In genomic region chr16:27579086-27579980, GRCh38 we compare ENCODE assay signal across 10 cellular contexts. TPM values are rescaled to one million over a fixed set of nuclear protein-coding genes. Genes with fewer than 3 reads are reported as not detected.
DNase-seq lines count a peak whose midpoint lies in the region; ATAC-seq and TF ChIP-seq lines count a peak whose summit lies in the region.
"Had no signal": no experiment of that assay in that cellular context is flagged by ENCODE, and none has a peak within 500 bp of the region (broad histone marks: within the 10 kb centered on the region; RNA-seq: fewer than 3 reads in every experiment).

No MANE protein-coding gene starts in this region.

- no peak overlapping the region for H3K4me2 ChIP-seq in IMR-90 (ENCODE audit: low read depth, low read length)

- no peaks in the 10 kb centered on the region for H3K36me3 Mint-ChIP-seq in stimulated activated effector memory CD8-positive, alpha-beta T cell treated with anti-CD3 and anti-CD28 coated beads, Interleukin-12 subunit alpha, Interleukin-12 subunit beta, amount 100 ng/mL, for 72 hours

- no TSS peak for BruUV-seq in IMR-90 (replicated peaks; lab: Mats Ljungman, UMichigan)

- H3K4me3 Mint-ChIP-seq in stimulated activated effector memory CD8-positive, alpha-beta T cell treated with anti-CD3 and anti-CD28 coated beads, Interleukin-12 subunit alpha, Interleukin-12 subunit beta, amount 100 ng/mL, for 72 hours, result no peak overlapping the region

- peaks cover 16% of the 10 kb centered on the region for H3K9me1 ChIP-seq in IMR-90 (ENCODE audit: insufficient read depth, low read length)

- peak overlapping the region; percentile 88 for H3K23ac ChIP-seq in IMR-90 (ENCODE audit: low read depth, low read length)

- TF ChIP-seq CTCF in IMR-90 (conservative IDR thresholded peaks at IDR 0.05; ENCODE audit: low read depth, low read length), result no peak
- no peak for TF ChIP-seq CTCF in foreskin fibroblast (IDR thresholded peaks at IDR 0.05; ENCODE audit: low read depth, low read length)
- no peak for TF ChIP-seq CTCF in colonic mucosa (IDR thresholded peaks at IDR 0.05)
- TF ChIP-seq CTCF in adrenal gland (IDR thresholded peaks at IDR 0.05), result no peak

- H4K91ac ChIP-seq in IMR-90 (ENCODE audit: insufficient read depth, low read depth, low read length), result peak overlapping the region; percentile 90

- H3K9me3 ChIP-seq in IMR-90 (ENCODE audit: control insufficient read depth, insufficient read depth, low read length) (no peaks in the 10 kb centered on the region), adipocyte (ENCODE audit: control insufficient read depth, low read length) (no peaks in the 10 kb centered on the region), colonic mucosa (no peaks in the 10 kb centered on the region), adrenal gland (replicated peaks in 1 of 3) (no peaks in the 10 kb centered on the region)
- H3K9me3 ChIP-seq: HAP-1, mucosa of descending colon, spleen had no signal

- in situ Hi-C loops in IMR-90 (cut with MboI; ENCODE audit: low sequenced_read_pairs), result no loop called here

- H3K4me1 Mint-ChIP-seq in stimulated activated effector memory CD8-positive, alpha-beta T cell treated with anti-CD3 and anti-CD28 coated beads, Interleukin-12 subunit alpha, Interleukin-12 subunit beta, amount 100 ng/mL, for 72 hours, result peaks cover 13% of the 10 kb centered on the region

- CTCF ChIA-PET in IMR-90 (lab: Yijun Ruan, JAX), result no interaction called here

- peak overlapping the region; percentile 44 for H3K27ac Mint-ChIP-seq in stimulated activated effector memory CD8-positive, alpha-beta T cell treated with anti-CD3 and anti-CD28 coated beads, Interleukin-12 subunit alpha, Interleukin-12 subunit beta, amount 100 ng/mL, for 72 hours

- H3K9ac ChIP-seq in IMR-90 (ENCODE audit: low read depth, low read length), result no peak overlapping the region
- peak overlapping the region; percentile 9 for H3K9ac ChIP-seq in adipocyte (ENCODE audit: low read length)
- H3K9ac ChIP-seq in colonic mucosa (ENCODE audit: low read depth in 2 of 2, low read length in 2 of 2), result no peak overlapping the region

- peak overlapping the region; percentile 95 for H2AK5ac ChIP-seq in IMR-90 (ENCODE audit: low read depth, low read length)

- ATAC-seq in IMR-90 (ENCODE audit: low read depth), result peak; percentile 47
- ATAC-seq in stimulated activated effector memory CD8-positive, alpha-beta T cell treated with anti-CD3 and anti-CD28 coated beads, Interleukin-12 subunit alpha, Interleukin-12 subunit beta, amount 100 ng/mL, for 72 hours, result no peak

- H2BK20ac ChIP-seq in IMR-90 (ENCODE audit: low read depth, low read length), result peak overlapping the region; percentile 93

- TF ChIP-seq RAD21 in IMR-90 (IDR thresholded peaks at IDR 0.05; ENCODE audit: low read length), result no peak

- 81% methylated on average over 3 of the region's 4 CpGs; no CpG with 5 or more reads in 1 of the 2 experiments for WGBS in IMR-90 (ENCODE audit: extremely low coverage in 2 of 2, insufficient read length in 1 of 2), 2 experiments
- 61 to 73% (median 65%) methylated on average over 3 to 4 of the region's 4 CpGs for WGBS in adrenal gland, 4 donors

- H3K27me3 ChIP-seq in IMR-90 (ENCODE audit: control insufficient read depth, insufficient read depth, low read length) (no peaks in the 10 kb centered on the region), adipocyte (replicated peaks; ENCODE audit: control insufficient read depth, insufficient read depth, low read length) (no peaks in the 10 kb centered on the region), colonic mucosa (no peaks in the 10 kb centered on the region), adrenal gland (no peaks in the 10 kb centered on the region)
- H3K27me3 ChIP-seq: spleen had no signal

- H2AK9ac ChIP-seq in IMR-90 (replicated peaks; ENCODE audit: low read depth, low read length, poor library complexity), result peak overlapping the region; percentile 39

- H3K9me3 Mint-ChIP-seq in stimulated activated effector memory CD8-positive, alpha-beta T cell treated with anti-CD3 and anti-CD28 coated beads, Interleukin-12 subunit alpha, Interleukin-12 subunit beta, amount 100 ng/mL, for 72 hours, result no peaks in the 10 kb centered on the region

- peak overlapping the region; percentile 90 for H3K14ac ChIP-seq in IMR-90 (replicated peaks; ENCODE audit: low read depth, low read length)

- H3K4me1 ChIP-seq in IMR-90 (ENCODE audit: control insufficient read depth, insufficient read depth, low read length) (peaks cover 11% of the 10 kb centered on the region), adipocyte (ENCODE audit: control insufficient read depth, insufficient read depth, low read length) (peaks cover 34% of the 10 kb centered on the region), colonic mucosa (no peaks in the 10 kb centered on the region), adrenal gland (replicated peaks in 1 of 2) (peaks cover 0 to 15% of the 10 kb centered on the region in 2 donors)
- H3K4me1 ChIP-seq: spleen had no signal

- peak overlapping the region; percentile 28 to 57; a peak in 2 of 4 replicates for H4K8ac ChIP-seq in IMR-90 (ENCODE audit: low read depth in 2 of 2, low read length in 2 of 2)

- peak overlapping the region; percentile 87 for H2BK120ac ChIP-seq in IMR-90 (ENCODE audit: low read depth, low read length)

- DNase-seq in IMR-90 (peak; percentile 22), adipocyte (ENCODE audit: low read depth) (peak; percentile 47), foreskin fibroblast (peak; percentile 16 to 53), colonic mucosa (no peak), putamen (ENCODE audit: low spot score) (no peak), adrenal gland (no peak)
- DNase-seq in stimulated activated effector memory CD8-positive, alpha-beta T cell treated with anti-CD3 and anti-CD28 coated beads, Interleukin-12 subunit alpha, Interleukin-12 subunit beta, amount 100 ng/mL, for 72 hours (ENCODE audit: low spot score in 2 of 2), result no peak
- DNase-seq: spleen had no signal

- H2AFZ ChIP-seq in IMR-90 (replicated peaks; ENCODE audit: low read length, poor library complexity), result peak overlapping the region; percentile 65

- peak overlapping the region; percentile 22; the same call in 1 of the 2 replicates for H3K18ac ChIP-seq in IMR-90 (ENCODE audit: low read depth, low read length)

- H2BK5ac ChIP-seq in IMR-90 (ENCODE audit: low read depth, low read length, poor library complexity, severe bottlenecking), result peak overlapping the region; percentile 75

- intact Hi-C loops in IMR-90 (cut with micrococcal nuclease), result no loop called here
- intact Hi-C loops in colonic mucosa (cut with DNase I), result no loop called here
- intact Hi-C loops in adrenal gland (cut with DNase I), result no loop called here

- H2BK15ac ChIP-seq in IMR-90 (ENCODE audit: low read depth, low read length), result peak overlapping the region; percentile 88; the same call in 2 of the 3 replicates

- TF ChIP-seq POLR2A in IMR-90 (IDR thresholded peaks at IDR 0.05; ENCODE audit: low read depth, low read length) (no peak), adrenal gland (IDR thresholded peaks at IDR 0.05) (no peak)

- POLR2A ChIA-PET in IMR-90 (lab: Charles Lee; ENCODE audit: unreplicated experiment), result interaction anchor here (0.5 kb wide), 1 partner anchor 328 kb away, joined by 8 read pairs; no protein-coding TSS in a partner anchor

- H3K56ac ChIP-seq in IMR-90 (ENCODE audit: extremely low read depth, insufficient read depth, low read length), result no peak overlapping the region; the same call in 1 of the 2 replicates

- no peak overlapping the region for H3K4me3 ChIP-seq in IMR-90 (ENCODE audit: insufficient read depth, low read depth, low read length)
- no peak overlapping the region for H3K4me3 ChIP-seq in adipocyte (ENCODE audit: low read length)
- H3K4me3 ChIP-seq in foreskin fibroblast (ENCODE audit: low read depth in 1 of 2, low read length in 2 of 2), result no peak overlapping the region
- H3K4me3 ChIP-seq in colonic mucosa, result no peak overlapping the region
- H3K4me3 ChIP-seq in adrenal gland, result no peak overlapping the region
- H3K4me3 ChIP-seq: HAP-1, mucosa of descending colon, spleen had no signal

- H4K5ac ChIP-seq in IMR-90 (ENCODE audit: low read depth, low read length), result no peak overlapping the region

- peaks cover 8% of the 10 kb centered on the region; the same call in 1 of the 2 replicates for H3K36me3 ChIP-seq in IMR-90 (ENCODE audit: control insufficient read depth, insufficient read depth, low read length)
- peaks cover 8% of the 10 kb centered on the region for H3K36me3 ChIP-seq in adipocyte (ENCODE audit: control insufficient read depth, insufficient read depth, low read length, severe bottlenecking)
- H3K36me3 ChIP-seq in colonic mucosa, result no peaks in the 10 kb centered on the region
- no peaks in the 10 kb centered on the region for H3K36me3 ChIP-seq in adrenal gland (replicated peaks in 1 of 2)
- H3K36me3 ChIP-seq: HAP-1 had no signal

- peaks cover 4% of the 10 kb centered on the region; the same call in 1 of the 2 replicates for H4K20me1 ChIP-seq in IMR-90 (ENCODE audit: insufficient read depth, low read length)

- H3K4ac ChIP-seq in IMR-90 (ENCODE audit: low read depth, low read length), result peak overlapping the region; percentile 90

- dilution Hi-C loops in IMR-90 (cut with HindIII; ENCODE audit: low sequenced_read_pairs, unreplicated experiment), result no loop called here

- peaks cover 2 to 10% of the 10 kb centered on the region in 2 experiments; a peak in 2 of 4 replicates for H3K79me1 ChIP-seq in IMR-90 (ENCODE audit: low read depth in 1 of 2, low read length in 2 of 2)

- H3K27ac ChIP-seq in IMR-90 (ENCODE audit: insufficient read depth, low read length) (peak overlapping the region; percentile 57), colonic mucosa (no peak overlapping the region), adrenal gland (peak overlapping the region in 1 of 5 donors; percentile 62)
- H3K27ac ChIP-seq: spleen had no signal

TF ChIP-seq in IMR-90, 13 proteins besides CTCF, POLR2A, EP300 and RAD21 (continues in another document):
- no peak for TF ChIP-seq MAFK (IDR thresholded peaks at IDR 0.05; ENCODE audit: low read depth, low read length)

RNA-seq across cellular contexts. Expression of gene KATNIP, which starts 29.4 kb away (rescaled TPM):
- 16.7 and 18.9 TPM in 2 replicates for total RNA-seq in IMR-90 (2012; rRNA removed)
- polyA plus RNA-seq in IMR-90 (2012; rRNA removed), result 17.5 and 18.6 TPM in 2 replicates
- polyA plus RNA-seq in IMR-90 (2012; cell fraction: cytosol; rRNA removed), result 10.9 and 13.5 TPM in 2 replicates
- 62.6 and 75.3 TPM in 2 replicates for polyA plus RNA-seq in IMR-90 (2012; cell fraction: nucleus; rRNA removed; ENCODE audit: low replicate concordance)
- total RNA-seq in colonic mucosa, result 10 to 100 TPM; 23.6 to 34.1 TPM
- total RNA-seq in adrenal gland, result 10 to 100 TPM; 13.2 to 80.4 (median 17.9) TPM
- 10 to 100 TPM in 2 of 3 donors, 1 to 10 TPM in 1; 9.1 to 17.6 (median 10.3) TPM for polyA plus RNA-seq in adrenal gland

RNA-seq across cellular contexts. Expression of gene GTF3C1, which starts 29.6 kb away (rescaled TPM):
- total RNA-seq in IMR-90 (2012; rRNA removed) (62.5 and 68.1 TPM in 2 replicates), colonic mucosa (10 to 100 TPM; 40.1 to 67.8 TPM), adrenal gland (100 to 1,000 TPM in 2 of 8 donors, 10 to 100 TPM in 6; 65.4 to 105 (median 84.3) TPM)
- polyA plus RNA-seq in IMR-90 (2012; rRNA removed) (50.8 and 53.6 TPM in 2 replicates), adrenal gland (100 to 1,000 TPM in 2 of 3 donors, 10 to 100 TPM in 1; 51.0 to 225 (median 130) TPM)
- polyA plus RNA-seq in IMR-90 (2012; cell fraction: cytosol; rRNA removed), result 43.5 and 56.7 TPM in 2 replicates
- polyA plus RNA-seq in IMR-90 (2012; cell fraction: nucleus; rRNA removed; ENCODE audit: low replicate concordance), result 96.1 and 177 TPM in 2 replicates

Comparison
In these comparisons a context has a peak if more than half of its experiments do, and no peak if none do; other contexts are left out.
1. DNase-seq: peak in IMR-90 (single experiment), adipocyte (single experiment) and foreskin fibroblast (2 of 2); none in stimulated activated effector memory CD8-positive, alpha-beta T cell treated with anti-CD3 and anti-CD28 coated beads, Interleukin-12 subunit alpha, Interleukin-12 subunit beta, amount 100 ng/mL, for 72 hours (0 of 2), colonic mucosa (single experiment), putamen (single experiment) and adrenal gland (0 of 7).